11 cellular contexts compared by ENCODE assay signal in genomic region chr1:60903591-60903990, GRCh38.
DNase-seq lines count a peak whose midpoint lies in the region; ATAC-seq and TF ChIP-seq lines count a peak whose summit lies in the region.
"Had no signal": no experiment of that assay in that cellular context is flagged by ENCODE, and none has a peak within 500 bp of the region (broad histone marks: within the 10 kb centered on the region; RNA-seq: fewer than 3 reads in every experiment).

No MANE protein-coding gene starts in this region.

- no peaks in the 10 kb centered on the region for H3K27me3 ChIP-seq in trophoblast cell (ENCODE audit: insufficient read depth, low read length)

- H3K27ac ChIP-seq in trophoblast cell (ENCODE audit: low read depth, low read length), result no peak overlapping the region

- H2BK5ac ChIP-seq in trophoblast cell (ENCODE audit: low read depth, low read length, poor library complexity), result no peak overlapping the region

- no peak for TF ChIP-seq CTCF in glutamatergic neuron (IDR thresholded peaks at IDR 0.05; ENCODE audit: partially characterized antibody, unreplicated experiment)

- H3K4me1 Mint-ChIP-seq in glutamatergic neuron (ENCODE audit: low read depth, unreplicated experiment), result peaks cover 33% of the 10 kb centered on the region

- no peaks in the 10 kb centered on the region for H3K36me3 ChIP-seq in trophoblast cell (ENCODE audit: control insufficient read depth in 1 of 2, insufficient read depth in 2 of 2, low read length in 2 of 2)

- no peaks in the 10 kb centered on the region for H3K9me3 ChIP-seq in trophoblast cell (ENCODE audit: insufficient read depth, low read depth, low read length)

- no peak overlapping the region for H4K12ac ChIP-seq in trophoblast cell (ENCODE audit: low read depth, low read length)

- no CpG with 5 or more reads among the region's 10 CpGs for WGBS in trophoblast cell (ENCODE audit: extremely low coverage, insufficient coverage, insufficient read length)

- DNase-seq in D341Med (ENCODE audit: low spot score) (peak; percentile 34), RPMI7951 (ENCODE audit: low read depth) (peak; percentile 25), glutamatergic neuron (peak; percentile 81), posterior cingulate gyrus (peak; percentile 20 to 95 (median 70)), trophoblast cell (no peak), NCI-H748 (lab: John Stamatoyannopoulos, UW; ENCODE audit: unreplicated experiment) (no peak)
- DNase-seq: activated T-cell treated with anti-CD3 and anti-CD28 coated beads, Interleukin-2, amount 50 U/mL, for 72 hours; CD4-positive, alpha-beta T cell; NCI-H526 treated with DMSO at 0.1 percent for 48 hours had no signal

- no peak overlapping the region for H2BK12ac ChIP-seq in trophoblast cell (ENCODE audit: low read length)

- no peak overlapping the region for H2AK5ac ChIP-seq in trophoblast cell (ENCODE audit: low read length)

- no peak overlapping the region for H3K14ac ChIP-seq in trophoblast cell (ENCODE audit: low read length)

- H3K79me2 ChIP-seq in trophoblast cell (ENCODE audit: control insufficient read depth, insufficient read depth, low read length, poor library complexity), result no peaks in the 10 kb centered on the region

- H3K79me1 ChIP-seq in trophoblast cell (ENCODE audit: low read length), result no peaks in the 10 kb centered on the region

- peaks cover 9% of the 10 kb centered on the region for H3K9me3 Mint-ChIP-seq in glutamatergic neuron (ENCODE audit: unreplicated experiment)
- H3K9me3 Mint-ChIP-seq: activated T-cell treated with anti-CD3 and anti-CD28 coated beads, Interleukin-2, amount 50 U/mL, for 72 hours; CD4-positive, alpha-beta T cell had no signal

- no peak overlapping the region for H4K91ac ChIP-seq in trophoblast cell (ENCODE audit: low read depth, low read length)

- H2AFZ ChIP-seq in trophoblast cell (ENCODE audit: insufficient read depth, low read length, poor library complexity), result no peak overlapping the region

- no peak overlapping the region for H3K18ac ChIP-seq in trophoblast cell (ENCODE audit: low read length)

- H3K4me3 ChIP-seq in trophoblast cell (ENCODE audit: low read depth, low read length), result no peak overlapping the region

- H2BK120ac ChIP-seq in trophoblast cell (ENCODE audit: insufficient read depth, low read length, poor library complexity), result no peak overlapping the region

- intact Hi-C loops in posterior cingulate gyrus (cut with DNase I), result no loop called here

- ATAC-seq in HG02970 (IDR thresholded peaks at IDR 0.05; ENCODE audit: low FRiP score, unreplicated experiment), result no peak
- ATAC-seq in HG03571 (IDR thresholded peaks at IDR 0.05; ENCODE audit: unreplicated experiment), result no peak
- ATAC-seq: activated T-cell treated with anti-CD3 and anti-CD28 coated beads, Interleukin-2, amount 50 U/mL, for 72 hours had no signal

- no peak overlapping the region for H3K4me2 ChIP-seq in trophoblast cell (ENCODE audit: low read length)

- H3K4me3 Mint-ChIP-seq in glutamatergic neuron (ENCODE audit: unreplicated experiment), result no peak overlapping the region
- H3K4me3 Mint-ChIP-seq: activated T-cell treated with anti-CD3 and anti-CD28 coated beads, Interleukin-2, amount 50 U/mL, for 72 hours; CD4-positive, alpha-beta T cell had no signal

- no peak overlapping the region for H3K23ac ChIP-seq in trophoblast cell (ENCODE audit: low read length)

- no peak overlapping the region for H3K9ac ChIP-seq in trophoblast cell (ENCODE audit: low read length)

- no peak overlapping the region for H3K4ac ChIP-seq in trophoblast cell (ENCODE audit: low read depth, low read length)

- H3K27ac Mint-ChIP-seq in glutamatergic neuron (ENCODE audit: unreplicated experiment), result peak overlapping the region; percentile 69
- H3K27ac Mint-ChIP-seq: activated T-cell treated with anti-CD3 and anti-CD28 coated beads, Interleukin-2, amount 50 U/mL, for 72 hours; CD4-positive, alpha-beta T cell had no signal

- H3K27me3 Mint-ChIP-seq in glutamatergic neuron (ENCODE audit: unreplicated experiment), result peaks cover 8% of the 10 kb centered on the region
- H3K27me3 Mint-ChIP-seq: CD4-positive, alpha-beta T cell had no signal

- peaks cover 0 to 2% of the 10 kb centered on the region in 2 experiments for H3K4me1 ChIP-seq in trophoblast cell (ENCODE audit: control insufficient read depth in 1 of 2, insufficient read depth in 2 of 2, low read length in 2 of 2)

- H4K8ac ChIP-seq in trophoblast cell (ENCODE audit: low read depth, low read length), result no peak overlapping the region

- H3K36me3 Mint-ChIP-seq in glutamatergic neuron (ENCODE audit: unreplicated experiment), result no peaks in the 10 kb centered on the region

Comparison
In these comparisons a context has a peak if more than half of its experiments do, and no peak if none do; other contexts are left out.
1. DNase-seq: peak in D341Med (single experiment), RPMI7951 (single experiment), glutamatergic neuron (single experiment) and posterior cingulate gyrus (10 of 10); none in trophoblast cell (0 of 2) and NCI-H748 (single experiment).